1 cellular context compared by ENCODE assay signal in the genomic region with DNA sequence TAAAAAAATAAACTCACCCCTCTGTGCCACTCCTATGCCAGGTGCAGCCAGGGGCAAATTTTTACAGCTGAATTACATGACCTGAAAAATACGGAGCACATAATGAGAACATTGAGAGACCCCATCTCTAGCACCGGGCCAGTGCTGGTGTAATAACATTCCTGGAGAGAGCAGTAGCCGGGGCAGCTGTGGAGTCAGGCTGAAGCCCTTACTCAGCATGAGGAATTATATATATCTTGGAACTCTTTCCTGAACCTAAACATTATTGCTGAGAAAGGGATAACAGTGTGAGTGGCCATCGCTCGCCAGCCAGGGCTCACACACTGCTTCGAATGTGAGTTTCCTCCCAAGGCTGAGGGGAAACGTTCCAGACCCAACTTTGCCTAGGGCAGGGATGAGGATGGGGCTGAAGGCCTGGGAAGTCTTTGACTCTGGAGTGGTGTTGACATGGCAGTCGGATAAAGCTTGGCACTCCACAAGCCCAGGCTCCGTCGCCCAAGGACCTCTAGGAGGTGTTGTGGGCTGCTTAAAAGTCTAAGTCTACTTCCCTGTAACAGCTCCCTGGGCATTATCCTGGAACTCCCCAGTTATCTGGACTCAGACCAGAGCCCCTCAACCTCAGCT.
TF ChIP-seq lines count a peak whose summit lies in the region.

No MANE protein-coding gene starts in this region.

TF ChIP-seq in WTC11, 78 proteins besides CTCF, POLR2A, EP300 and RAD21 (continued from another document):
- TF ChIP-seq, protein P1, sequence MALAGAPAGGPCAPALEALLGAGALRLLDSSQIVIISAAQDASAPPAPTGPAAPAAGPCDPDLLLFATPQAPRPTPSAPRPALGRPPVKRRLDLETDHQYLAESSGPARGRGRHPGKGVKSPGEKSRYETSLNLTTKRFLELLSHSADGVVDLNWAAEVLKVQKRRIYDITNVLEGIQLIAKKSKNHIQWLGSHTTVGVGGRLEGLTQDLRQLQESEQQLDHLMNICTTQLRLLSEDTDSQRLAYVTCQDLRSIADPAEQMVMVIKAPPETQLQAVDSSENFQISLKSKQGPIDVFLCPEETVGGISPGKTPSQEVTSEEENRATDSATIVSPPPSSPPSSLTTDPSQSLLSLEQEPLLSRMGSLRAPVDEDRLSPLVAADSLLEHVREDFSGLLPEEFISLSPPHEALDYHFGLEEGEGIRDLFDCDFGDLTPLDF (CRISPR knock-in tag; IDR thresholded peaks at IDR 0.05), result no peak
- TF ChIP-seq, protein P2, sequence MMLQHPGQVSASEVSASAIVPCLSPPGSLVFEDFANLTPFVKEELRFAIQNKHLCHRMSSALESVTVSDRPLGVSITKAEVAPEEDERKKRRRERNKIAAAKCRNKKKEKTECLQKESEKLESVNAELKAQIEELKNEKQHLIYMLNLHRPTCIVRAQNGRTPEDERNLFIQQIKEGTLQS (CRISPR knock-in tag; conservative IDR thresholded peaks at IDR 0.05), result no peak
- no peak for TF ChIP-seq CREM (CRISPR knock-in tag; IDR thresholded peaks at IDR 0.05)
- no peak for TF ChIP-seq NR3C1 (CRISPR knock-in tag; conservative IDR thresholded peaks at IDR 0.05; ENCODE audit: low read depth)
- no peak for TF ChIP-seq FOXJ3 (CRISPR knock-in tag; IDR thresholded peaks at IDR 0.05; ENCODE audit: borderline replicate concordance)
- TF ChIP-seq ZNF138 (CRISPR knock-in tag; conservative IDR thresholded peaks at IDR 0.05), result no peak
- TF ChIP-seq MXD4 (CRISPR knock-in tag; IDR thresholded peaks at IDR 0.05; ENCODE audit: borderline replicate concordance), result no peak
- TF ChIP-seq ZNF232 (CRISPR knock-in tag; IDR thresholded peaks at IDR 0.05), result no peak
- no peak for TF ChIP-seq ELF4 (CRISPR knock-in tag; IDR thresholded peaks at IDR 0.05; ENCODE audit: low read depth)
- TF ChIP-seq, protein P3, sequence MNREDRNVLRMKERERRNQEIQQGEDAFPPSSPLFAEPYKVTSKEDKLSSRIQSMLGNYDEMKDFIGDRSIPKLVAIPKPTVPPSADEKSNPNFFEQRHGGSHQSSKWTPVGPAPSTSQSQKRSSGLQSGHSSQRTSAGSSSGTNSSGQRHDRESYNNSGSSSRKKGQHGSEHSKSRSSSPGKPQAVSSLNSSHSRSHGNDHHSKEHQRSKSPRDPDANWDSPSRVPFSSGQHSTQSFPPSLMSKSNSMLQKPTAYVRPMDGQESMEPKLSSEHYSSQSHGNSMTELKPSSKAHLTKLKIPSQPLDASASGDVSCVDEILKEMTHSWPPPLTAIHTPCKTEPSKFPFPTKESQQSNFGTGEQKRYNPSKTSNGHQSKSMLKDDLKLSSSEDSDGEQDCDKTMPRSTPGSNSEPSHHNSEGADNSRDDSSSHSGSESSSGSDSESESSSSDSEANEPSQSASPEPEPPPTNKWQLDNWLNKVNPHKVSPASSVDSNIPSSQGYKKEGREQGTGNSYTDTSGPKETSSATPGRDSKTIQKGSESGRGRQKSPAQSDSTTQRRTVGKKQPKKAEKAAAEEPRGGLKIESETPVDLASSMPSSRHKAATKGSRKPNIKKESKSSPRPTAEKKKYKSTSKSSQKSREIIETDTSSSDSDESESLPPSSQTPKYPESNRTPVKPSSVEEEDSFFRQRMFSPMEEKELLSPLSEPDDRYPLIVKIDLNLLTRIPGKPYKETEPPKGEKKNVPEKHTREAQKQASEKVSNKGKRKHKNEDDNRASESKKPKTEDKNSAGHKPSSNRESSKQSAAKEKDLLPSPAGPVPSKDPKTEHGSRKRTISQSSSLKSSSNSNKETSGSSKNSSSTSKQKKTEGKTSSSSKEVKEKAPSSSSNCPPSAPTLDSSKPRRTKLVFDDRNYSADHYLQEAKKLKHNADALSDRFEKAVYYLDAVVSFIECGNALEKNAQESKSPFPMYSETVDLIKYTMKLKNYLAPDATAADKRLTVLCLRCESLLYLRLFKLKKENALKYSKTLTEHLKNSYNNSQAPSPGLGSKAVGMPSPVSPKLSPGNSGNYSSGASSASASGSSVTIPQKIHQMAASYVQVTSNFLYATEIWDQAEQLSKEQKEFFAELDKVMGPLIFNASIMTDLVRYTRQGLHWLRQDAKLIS (CRISPR knock-in tag; IDR thresholded peaks at IDR 0.05; ENCODE audit: borderline replicate concordance), result no peak
- no peak for TF ChIP-seq ZNF317 (CRISPR knock-in tag; IDR thresholded peaks at IDR 0.05; ENCODE audit: borderline replicate concordance, low read depth)
- TF ChIP-seq MYBL2 (CRISPR knock-in tag; IDR thresholded peaks at IDR 0.05), result no peak
